In genomic region chr20:58605292-58606065, GRCh38 we compare ENCODE assay signal across 15 cellular contexts. TPM values are rescaled to one million over a fixed set of nuclear protein-coding genes. Genes with fewer than 3 reads are reported as not detected.
A peak's percentile ranks its signal among the peaks of the same experiment; 100 is the strongest.
DNase-seq lines count a peak whose midpoint lies in the region; ATAC-seq and TF ChIP-seq lines count a peak whose summit lies in the region.
"Had no signal": no experiment of that assay in that cellular context is flagged by ENCODE, and none has a peak within 500 bp of the region (broad histone marks: within the 10 kb centered on the region; RNA-seq: fewer than 3 reads in every experiment).

No MANE protein-coding gene starts in this region.

- no peaks in the 10 kb centered on the region for H3F3A ChIP-seq in GM23338 (replicated peaks; ENCODE audit: low read depth)

- no peak overlapping the region for H3K9ac ChIP-seq in IMR-90 (ENCODE audit: low read depth, low read length)

- no peaks in the 10 kb centered on the region for H3K9me3 Mint-ChIP-seq in GM23338

- H3K36me3 Mint-ChIP-seq in GM23338 (ENCODE audit: low read depth): no peaks in the 10 kb centered on the region
- H3K36me3 Mint-ChIP-seq: CD4-positive, alpha-beta memory T cell had no signal

- H2BK15ac ChIP-seq in IMR-90 (ENCODE audit: low read depth, low read length): no peak overlapping the region

- TF ChIP-seq RAD21 in IMR-90 (IDR thresholded peaks at IDR 0.05; ENCODE audit: low read length): no peak

- H3K9me3 ChIP-seq in IMR-90 (ENCODE audit: control insufficient read depth, insufficient read depth, low read length): no peaks in the 10 kb centered on the region
- H3K9me3 ChIP-seq: A549, BE2C had no signal

- H4K91ac ChIP-seq in IMR-90 (ENCODE audit: insufficient read depth, low read depth, low read length): no peak overlapping the region

- H3K79me1 ChIP-seq in IMR-90 (ENCODE audit: low read depth in 1 of 2, low read length in 2 of 2): no peaks in the 10 kb centered on the region

- H3K4me1 ChIP-seq in GM23338 (ENCODE audit: insufficient read depth): peaks cover 3% of the 10 kb centered on the region; the same call in 1 of the 2 replicates
- H3K4me1 ChIP-seq in IMR-90 (ENCODE audit: control insufficient read depth, insufficient read depth, low read length): peaks cover 5% of the 10 kb centered on the region
- H3K4me1 ChIP-seq: A549 had no signal

- H3K4me3 ChIP-seq in GM23338 (no peak overlapping the region), IMR-90 (ENCODE audit: insufficient read depth, low read depth, low read length) (no peak overlapping the region)
- H3K4me3 ChIP-seq: A549 had no signal

- H3K27ac Mint-ChIP-seq in GM23338: no peak overlapping the region
- H3K27ac Mint-ChIP-seq: CD4-positive, alpha-beta memory T cell had no signal

- no peaks in the 10 kb centered on the region for H3K27me3 ChIP-seq in GM23338 (ENCODE audit: insufficient read depth)
- H3K27me3 ChIP-seq in IMR-90 (ENCODE audit: control insufficient read depth, insufficient read depth, low read length): no peaks in the 10 kb centered on the region; the same call in 1 of the 2 replicates

- no TSS peak for BruUV-seq in IMR-90 (replicated peaks; lab: Mats Ljungman, UMichigan)

- H2BK5ac ChIP-seq in IMR-90 (ENCODE audit: low read depth, low read length, poor library complexity, severe bottlenecking): no peak overlapping the region

- no peaks in the 10 kb centered on the region for H3K36me3 ChIP-seq in GM23338 (ENCODE audit: insufficient read depth)
- no peaks in the 10 kb centered on the region for H3K36me3 ChIP-seq in IMR-90 (ENCODE audit: control insufficient read depth, insufficient read depth, low read length)
- H3K36me3 ChIP-seq: BE2C had no signal

- H3K4me1 Mint-ChIP-seq in GM23338: no peaks in the 10 kb centered on the region
- H3K4me1 Mint-ChIP-seq: CD4-positive, alpha-beta memory T cell had no signal

- 0 out of 2 replicates have a peak overlapping the region, but pooled peaks have one; percentile 7 for H2BK20ac ChIP-seq in IMR-90 (ENCODE audit: low read depth, low read length)

- no peak overlapping the region for H3K23ac ChIP-seq in IMR-90 (ENCODE audit: low read depth, low read length)

- CTCF ChIA-PET in IMR-90 (lab: Yijun Ruan, JAX): no interaction called here

- peak overlapping the region; percentile 54 for H2AK5ac ChIP-seq in IMR-90 (ENCODE audit: low read depth, low read length)

- H3K4me2 ChIP-seq in GM23338 (no peak overlapping the region), IMR-90 (ENCODE audit: low read depth, low read length) (no peak overlapping the region)
- H3K4me2 ChIP-seq: A549 had no signal

- dilution Hi-C loops in IMR-90 (cut with HindIII; ENCODE audit: low sequenced_read_pairs, unreplicated experiment): no loop called here

- H2BK120ac ChIP-seq in IMR-90 (ENCODE audit: low read depth, low read length): no peak overlapping the region; the same call in 1 of the 2 replicates

- no peak overlapping the region for H3K14ac ChIP-seq in IMR-90 (replicated peaks; ENCODE audit: low read depth, low read length)

- H3K9me1 ChIP-seq in IMR-90 (ENCODE audit: insufficient read depth, low read length): 0 out of 2 replicates have a peak, but pooled peaks cover 7% of the 10 kb centered on the region

- H2AFZ ChIP-seq in GM23338 (peak overlapping the region; percentile 28; the same call in 1 of the 2 replicates), IMR-90 (replicated peaks; ENCODE audit: low read length, poor library complexity) (peak overlapping the region; percentile 44)

- in situ Hi-C loops in IMR-90 (cut with MboI; ENCODE audit: low sequenced_read_pairs): no loop called here

- no peak overlapping the region for H3K56ac ChIP-seq in IMR-90 (ENCODE audit: extremely low read depth, insufficient read depth, low read length)

- no peak overlapping the region for H3K27ac ChIP-seq in GM23338 (ENCODE audit: low read depth)
- H3K27ac ChIP-seq in IMR-90 (ENCODE audit: insufficient read depth, low read length): no peak overlapping the region
- H3K27ac ChIP-seq: A549, C4-2B had no signal

- DNase-seq in GM23338 (ENCODE audit: low spot score) (no peak), IMR-90 (no peak), left kidney (ENCODE audit: low read depth, low spot score) (peak; percentile 38), posterior vena cava (ENCODE audit: low spot score) (peak; percentile 54), NCI-H1694 treated with DMSO at 0.1 percent for 48 hours (lab: John Stamatoyannopoulos, UW) (no peak)
- DNase-seq in activated CD4-positive, CD25-positive, alpha-beta regulatory T cell (lab: John Stamatoyannopoulos, UW): no peak
- DNase-seq: BE2C; CD4-positive, alpha-beta memory T cell; DMS153; DMS79 treated with DMSO at 0.1 percent for 48 hours; EL had no signal

- TF ChIP-seq CTCF in GM23338 (conservative IDR thresholded peaks at IDR 0.05; ENCODE audit: low read depth in 2 of 2) (no peak), IMR-90 (conservative IDR thresholded peaks at IDR 0.05; ENCODE audit: low read depth, low read length) (no peak)

- H3K4me3 Mint-ChIP-seq in GM23338: no peak overlapping the region
- H3K4me3 Mint-ChIP-seq: CD4-positive, alpha-beta memory T cell had no signal

- no peaks in the 10 kb centered on the region for H4K20me1 ChIP-seq in GM23338 (replicated peaks; ENCODE audit: insufficient read depth)
- no peaks in the 10 kb centered on the region for H4K20me1 ChIP-seq in IMR-90 (ENCODE audit: insufficient read depth, low read length)

- no peak overlapping the region for H4K8ac ChIP-seq in IMR-90 (ENCODE audit: low read depth in 2 of 2, low read length in 2 of 2)

- 96% methylated on average over 5 of the region's 19 CpGs; no CpG with 5 or more reads in 1 of the 2 experiments for WGBS in IMR-90 (ENCODE audit: extremely low coverage in 2 of 2, insufficient read length in 1 of 2), 2 experiments

- H3K4ac ChIP-seq in IMR-90 (ENCODE audit: low read depth, low read length): no peak overlapping the region

- no peak overlapping the region for H4K5ac ChIP-seq in IMR-90 (ENCODE audit: low read depth, low read length)

- ATAC-seq in GM23338 (no peak; the same call in 1 of the 3 replicates), IMR-90 (ENCODE audit: low read depth) (no peak), GM21737 (IDR thresholded peaks at IDR 0.05; ENCODE audit: unreplicated experiment) (no peak)
- ATAC-seq: A549, HCT116 had no signal

- H3K9me2 ChIP-seq in GM23338 (ENCODE audit: insufficient read depth): no peaks in the 10 kb centered on the region

- no peak for TF ChIP-seq POLR2A in IMR-90 (IDR thresholded peaks at IDR 0.05; ENCODE audit: low read depth, low read length)

- peak overlapping the region; percentile 66 for H2AK9ac ChIP-seq in IMR-90 (replicated peaks; ENCODE audit: low read depth, low read length, poor library complexity)

- no peak overlapping the region for H3K18ac ChIP-seq in IMR-90 (ENCODE audit: low read depth, low read length)

- H3K79me2 ChIP-seq in GM23338 (replicated peaks; ENCODE audit: insufficient read depth): no peaks in the 10 kb centered on the region

- peaks cover 8% of the 10 kb centered on the region for H3K27me3 Mint-ChIP-seq in GM23338 (ENCODE audit: insufficient read depth, low read depth, poor library complexity)

- POLR2A ChIA-PET in IMR-90 (lab: Charles Lee; ENCODE audit: unreplicated experiment): no interaction called here

- intact Hi-C loops in IMR-90 (cut with micrococcal nuclease): no loop called here
- intact Hi-C loops in posterior vena cava (cut with DNase I): no loop called here

TF ChIP-seq in GM23338, 12 proteins besides CTCF, POLR2A, EP300 and RAD21:
- no peak for TF ChIP-seq ETS1 (IDR thresholded peaks at IDR 0.05)
- no peak for TF ChIP-seq POLR2AphosphoS5 (IDR thresholded peaks at IDR 0.05; ENCODE audit: low read depth)
- TF ChIP-seq STAT1 (IDR thresholded peaks at IDR 0.05; ENCODE audit: unreplicated experiment): no peak
- TF ChIP-seq ZNF331 (CRISPR knock-in tag; IDR thresholded peaks at IDR 0.05; ENCODE audit: low read depth): no peak
- TF ChIP-seq NANOG (IDR thresholded peaks at IDR 0.05; ENCODE audit: borderline replicate concordance): no peak

TF ChIP-seq in IMR-90, 13 proteins besides CTCF, POLR2A, EP300 and RAD21 (continues in another document):
- TF ChIP-seq RCOR1 (IDR thresholded peaks at IDR 0.05; ENCODE audit: insufficient replicate concordance, low read length) (no peak), BHLHE40 (IDR thresholded peaks at IDR 0.05; ENCODE audit: low read depth, low read length) (no peak), ELK1 (IDR thresholded peaks at IDR 0.05; ENCODE audit: borderline replicate concordance, low read depth, low read length) (no peak), RFX5 (IDR thresholded peaks at IDR 0.05; ENCODE audit: low read depth, low read length) (no peak), USF2 (IDR thresholded peaks at IDR 0.05; ENCODE audit: low read depth, low read length) (no peak), FOS (IDR thresholded peaks at IDR 0.05; ENCODE audit: low read depth, low read length) (no peak), MAZ (IDR thresholded peaks at IDR 0.05; ENCODE audit: borderline replicate concordance, low read depth, low read length) (no peak), CHD1 (IDR thresholded peaks at IDR 0.05; ENCODE audit: low read depth, low read length) (no peak), SMC3 (IDR thresholded peaks at IDR 0.05; ENCODE audit: low read depth, low read length) (no peak), MXI1 (IDR thresholded peaks at IDR 0.05; ENCODE audit: borderline replicate concordance, low read depth, low read length) (no peak), CEBPB (IDR thresholded peaks at IDR 0.05; ENCODE audit: low read depth, low read length) (no peak)

RNA-seq across cellular contexts. Expression of gene STX16, which starts 45.6 kb away (rescaled TPM):
- 66.5 and 70.5 TPM in 2 replicates for total RNA-seq in GM23338 (2014; rRNA removed; shearing (Covaris generic))
- polyA plus RNA-seq in GM23338 (2016; fragmentation: Nextera tagmentation; extraction: Ambion mirVana): 27.7 and 31.2 TPM in 2 replicates
- 26.9 and 29.4 TPM in 2 replicates for total RNA-seq in IMR-90 (2012; rRNA removed)
- polyA plus RNA-seq in IMR-90 (2012; rRNA removed): 48.5 and 58.2 TPM in 2 replicates
- polyA plus RNA-seq in IMR-90 (2012; cell fraction: cytosol; rRNA removed): 17.4 and 21.0 TPM in 2 replicates
- polyA plus RNA-seq in IMR-90 (2012; cell fraction: nucleus; rRNA removed; ENCODE audit: low replicate concordance): 118 and 306 TPM in 2 replicates
- 10 to 100 TPM; 38.7 to 41.5 TPM for total RNA-seq in posterior vena cava

Comparison
In these comparisons a context has a peak if more than half of its experiments do, and no peak if none do; other contexts are left out.
1. DNase-seq: peak in left kidney (single experiment) and posterior vena cava (single experiment); none in GM23338 (single experiment), IMR-90 (single experiment), NCI-H1694 treated with DMSO at 0.1 percent for 48 hours (single experiment) and activated CD4-positive, CD25-positive, alpha-beta regulatory T cell (0 of 4).